ENCODE assay signal across 1 cellular context in genomic region chr19:6802336-6803035, GRCh38.
TF ChIP-seq lines count a peak whose summit lies in the region.

No MANE protein-coding gene starts in this region.

TF ChIP-seq in GM12878, 131 proteins besides CTCF, POLR2A, EP300 and RAD21 (continued from another document and continues in another):
- TF ChIP-seq ELK1 (IDR thresholded peaks at IDR 0.05; ENCODE audit: low read depth, low read length) (no peak), USF1 (IDR thresholded peaks at IDR 0.05; ENCODE audit: borderline replicate concordance, extremely low read length, insufficient read depth, low read depth, low read length) (peak; percentile 75), HDAC2 (IDR thresholded peaks at IDR 0.05) (0 out of 2 replicates have a peak, but pooled peaks have one; percentile 36), ETV6 (conservative IDR thresholded peaks at IDR 0.05 in 1 of 2, IDR thresholded peaks at IDR 0.05 in 1 of 2; ENCODE audit: borderline replicate concordance in 1 of 2, low read depth in 1 of 2) (peak in 1 of 2 experiments; percentile 57; a peak in 1 of 4 replicates), TCF12 (IDR thresholded peaks at IDR 0.05; ENCODE audit: low read depth, low read length) (peak; percentile 61; the same call in 1 of the 2 replicates), BHLHE40 (IDR thresholded peaks at IDR 0.05; ENCODE audit: borderline replicate concordance in 1 of 2, low read depth in 2 of 2, low read length in 1 of 2) (peak; percentile 63 to 66), GATAD2B (conservative IDR thresholded peaks at IDR 0.05; ENCODE audit: low read depth) (peak; percentile 55; the same call in 1 of the 2 replicates), CHD2 (IDR thresholded peaks at IDR 0.05; ENCODE audit: borderline replicate concordance, low read depth, low read length) (no peak), YY1 (IDR thresholded peaks at IDR 0.05; ENCODE audit: low read depth, low read length) (peak; percentile 55; the same call in 1 of the 2 replicates), NFYA (IDR thresholded peaks at IDR 0.05; ENCODE audit: borderline replicate concordance, low read depth, low read length) (no peak), GABPA (IDR thresholded peaks at IDR 0.05; ENCODE audit: low read depth) (peak; percentile 28; the same call in 1 of the 2 replicates), NR2C1 (IDR thresholded peaks at IDR 0.05) (peak; percentile 66), YBX1 (IDR thresholded peaks at IDR 0.05) (no peak), ATF7 (IDR thresholded peaks at IDR 0.05; ENCODE audit: low read depth) (peak; percentile 12; the same call in 1 of the 2 replicates), MAX (IDR thresholded peaks at IDR 0.05; ENCODE audit: low read depth, low read length) (no peak), RCOR1 (conservative IDR thresholded peaks at IDR 0.05; ENCODE audit: low read depth, low read length) (no peak), EZH2 (IDR thresholded peaks at IDR 0.05; ENCODE audit: borderline replicate concordance, control insufficient read depth, low read depth, low read length) (no peak), RFX5 (IDR thresholded peaks at IDR 0.05; ENCODE audit: low read depth, low read length) (no peak), SPI1 (IDR thresholded peaks at IDR 0.05; ENCODE audit: borderline replicate concordance, insufficient read depth, low read depth, low read length) (peak; percentile 80), PBX3 (IDR thresholded peaks at IDR 0.05; ENCODE audit: insufficient replicate concordance, low read depth, low read length) (no peak), IRF4 (IDR thresholded peaks at IDR 0.05; ENCODE audit: low read depth, low read length) (0 out of 2 replicates have a peak, but pooled peaks have one; percentile 23), CREM (IDR thresholded peaks at IDR 0.05; ENCODE audit: low read depth) (peak; percentile 15; the same call in 1 of the 2 replicates), NBN (IDR thresholded peaks at IDR 0.05) (no peak), CUX1 (IDR thresholded peaks at IDR 0.05; ENCODE audit: insufficient replicate concordance, low read depth, low read length) (no peak), TAF1 (IDR thresholded peaks at IDR 0.05; ENCODE audit: borderline replicate concordance, low read depth, low read length) (peak; percentile 49)
- TF ChIP-seq, protein P1, sequence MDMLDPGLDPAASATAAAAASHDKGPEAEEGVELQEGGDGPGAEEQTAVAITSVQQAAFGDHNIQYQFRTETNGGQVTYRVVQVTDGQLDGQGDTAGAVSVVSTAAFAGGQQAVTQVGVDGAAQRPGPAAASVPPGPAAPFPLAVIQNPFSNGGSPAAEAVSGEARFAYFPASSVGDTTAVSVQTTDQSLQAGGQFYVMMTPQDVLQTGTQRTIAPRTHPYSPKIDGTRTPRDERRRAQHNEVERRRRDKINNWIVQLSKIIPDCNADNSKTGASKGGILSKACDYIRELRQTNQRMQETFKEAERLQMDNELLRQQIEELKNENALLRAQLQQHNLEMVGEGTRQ (IDR thresholded peaks at IDR 0.05; ENCODE audit: borderline replicate concordance, low read depth, low read length), result peak; percentile 60
- TF ChIP-seq, protein P2, sequence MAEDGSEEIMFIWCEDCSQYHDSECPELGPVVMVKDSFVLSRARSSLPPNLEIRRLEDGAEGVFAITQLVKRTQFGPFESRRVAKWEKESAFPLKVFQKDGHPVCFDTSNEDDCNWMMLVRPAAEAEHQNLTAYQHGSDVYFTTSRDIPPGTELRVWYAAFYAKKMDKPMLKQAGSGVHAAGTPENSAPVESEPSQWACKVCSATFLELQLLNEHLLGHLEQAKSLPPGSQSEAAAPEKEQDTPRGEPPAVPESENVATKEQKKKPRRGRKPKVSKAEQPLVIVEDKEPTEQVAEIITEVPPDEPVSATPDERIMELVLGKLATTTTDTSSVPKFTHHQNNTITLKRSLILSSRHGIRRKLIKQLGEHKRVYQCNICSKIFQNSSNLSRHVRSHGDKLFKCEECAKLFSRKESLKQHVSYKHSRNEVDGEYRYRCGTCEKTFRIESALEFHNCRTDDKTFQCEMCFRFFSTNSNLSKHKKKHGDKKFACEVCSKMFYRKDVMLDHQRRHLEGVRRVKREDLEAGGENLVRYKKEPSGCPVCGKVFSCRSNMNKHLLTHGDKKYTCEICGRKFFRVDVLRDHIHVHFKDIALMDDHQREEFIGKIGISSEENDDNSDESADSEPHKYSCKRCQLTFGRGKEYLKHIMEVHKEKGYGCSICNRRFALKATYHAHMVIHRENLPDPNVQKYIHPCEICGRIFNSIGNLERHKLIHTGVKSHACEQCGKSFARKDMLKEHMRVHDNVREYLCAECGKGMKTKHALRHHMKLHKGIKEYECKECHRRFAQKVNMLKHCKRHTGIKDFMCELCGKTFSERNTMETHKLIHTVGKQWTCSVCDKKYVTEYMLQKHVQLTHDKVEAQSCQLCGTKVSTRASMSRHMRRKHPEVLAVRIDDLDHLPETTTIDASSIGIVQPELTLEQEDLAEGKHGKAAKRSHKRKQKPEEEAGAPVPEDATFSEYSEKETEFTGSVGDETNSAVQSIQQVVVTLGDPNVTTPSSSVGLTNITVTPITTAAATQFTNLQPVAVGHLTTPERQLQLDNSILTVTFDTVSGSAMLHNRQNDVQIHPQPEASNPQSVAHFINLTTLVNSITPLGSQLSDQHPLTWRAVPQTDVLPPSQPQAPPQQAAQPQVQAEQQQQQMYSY (CRISPR knock-in tag; IDR thresholded peaks at IDR 0.05), result no peak
- TF ChIP-seq, protein P3, sequence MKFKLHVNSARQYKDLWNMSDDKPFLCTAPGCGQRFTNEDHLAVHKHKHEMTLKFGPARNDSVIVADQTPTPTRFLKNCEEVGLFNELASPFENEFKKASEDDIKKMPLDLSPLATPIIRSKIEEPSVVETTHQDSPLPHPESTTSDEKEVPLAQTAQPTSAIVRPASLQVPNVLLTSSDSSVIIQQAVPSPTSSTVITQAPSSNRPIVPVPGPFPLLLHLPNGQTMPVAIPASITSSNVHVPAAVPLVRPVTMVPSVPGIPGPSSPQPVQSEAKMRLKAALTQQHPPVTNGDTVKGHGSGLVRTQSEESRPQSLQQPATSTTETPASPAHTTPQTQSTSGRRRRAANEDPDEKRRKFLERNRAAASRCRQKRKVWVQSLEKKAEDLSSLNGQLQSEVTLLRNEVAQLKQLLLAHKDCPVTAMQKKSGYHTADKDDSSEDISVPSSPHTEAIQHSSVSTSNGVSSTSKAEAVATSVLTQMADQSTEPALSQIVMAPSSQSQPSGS (IDR thresholded peaks at IDR 0.05; ENCODE audit: low read length), result no peak
- TF ChIP-seq, protein P4, sequence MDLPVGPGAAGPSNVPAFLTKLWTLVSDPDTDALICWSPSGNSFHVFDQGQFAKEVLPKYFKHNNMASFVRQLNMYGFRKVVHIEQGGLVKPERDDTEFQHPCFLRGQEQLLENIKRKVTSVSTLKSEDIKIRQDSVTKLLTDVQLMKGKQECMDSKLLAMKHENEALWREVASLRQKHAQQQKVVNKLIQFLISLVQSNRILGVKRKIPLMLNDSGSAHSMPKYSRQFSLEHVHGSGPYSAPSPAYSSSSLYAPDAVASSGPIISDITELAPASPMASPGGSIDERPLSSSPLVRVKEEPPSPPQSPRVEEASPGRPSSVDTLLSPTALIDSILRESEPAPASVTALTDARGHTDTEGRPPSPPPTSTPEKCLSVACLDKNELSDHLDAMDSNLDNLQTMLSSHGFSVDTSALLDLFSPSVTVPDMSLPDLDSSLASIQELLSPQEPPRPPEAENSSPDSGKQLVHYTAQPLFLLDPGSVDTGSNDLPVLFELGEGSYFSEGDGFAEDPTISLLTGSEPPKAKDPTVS (IDR thresholded peaks at IDR 0.05; ENCODE audit: low read depth, low read length), result no peak
- TF ChIP-seq, protein P5, sequence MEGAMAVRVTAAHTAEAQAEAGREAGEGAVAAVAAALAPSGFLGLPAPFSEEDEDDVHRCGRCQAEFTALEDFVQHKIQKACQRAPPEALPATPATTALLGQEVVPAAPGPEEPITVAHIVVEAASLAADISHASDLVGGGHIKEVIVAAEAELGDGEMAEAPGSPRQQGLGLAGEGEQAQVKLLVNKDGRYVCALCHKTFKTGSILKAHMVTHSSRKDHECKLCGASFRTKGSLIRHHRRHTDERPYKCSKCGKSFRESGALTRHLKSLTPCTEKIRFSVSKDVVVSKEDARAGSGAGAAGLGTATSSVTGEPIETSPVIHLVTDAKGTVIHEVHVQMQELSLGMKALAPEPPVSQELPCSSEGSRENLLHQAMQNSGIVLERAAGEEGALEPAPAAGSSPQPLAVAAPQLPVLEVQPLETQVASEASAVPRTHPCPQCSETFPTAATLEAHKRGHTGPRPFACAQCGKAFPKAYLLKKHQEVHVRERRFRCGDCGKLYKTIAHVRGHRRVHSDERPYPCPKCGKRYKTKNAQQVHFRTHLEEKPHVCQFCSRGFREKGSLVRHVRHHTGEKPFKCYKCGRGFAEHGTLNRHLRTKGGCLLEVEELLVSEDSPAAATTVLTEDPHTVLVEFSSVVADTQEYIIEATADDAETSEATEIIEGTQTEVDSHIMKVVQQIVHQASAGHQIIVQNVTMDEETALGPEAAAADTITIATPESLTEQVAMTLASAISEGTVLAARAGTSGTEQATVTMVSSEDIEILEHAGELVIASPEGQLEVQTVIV (IDR thresholded peaks at IDR 0.05; ENCODE audit: borderline replicate concordance, partially characterized antibody), result no peak
